Comparison of ENCODE assay signal across 15 cellular contexts in genomic region chr4:89173336-89174090, GRCh38.
"Had no signal": no experiment of that assay in that cellular context is flagged by ENCODE, and none has a peak within 500 bp of the region (broad histone marks: within the 10 kb centered on the region; RNA-seq: fewer than 3 reads in every experiment).

No MANE protein-coding gene starts in this region.

- H3K27me3 ChIP-seq: esophagus muscularis mucosa, tibial nerve had no signal

- H3K4me3 Mint-ChIP-seq: activated naive CD8-positive, alpha-beta T cell treated with anti-CD3 and anti-CD28 coated beads, Interleukin-2, amount 10 ng/mL, durations not matched to agents 7 days and 5 days; naive thymus-derived CD8-positive, alpha-beta T cell had no signal

- H3K4me3 ChIP-seq: esophagus muscularis mucosa, mucosa of descending colon, smooth muscle cell, tibial nerve had no signal

- FAIRE-seq: endometrium had no signal

- DNase-seq: activated CD4-positive, alpha-beta T cell treated with anti-CD3 and anti-CD28 coated beads, Interleukin-2, amount 50 U/mL, for 4 hours; activated gamma-delta T cell; activated naive CD8-positive, alpha-beta T cell treated with anti-CD3 and anti-CD28 coated beads, Interleukin-2, amount 10 ng/mL, durations not matched to agents 7 days and 5 days; activated T-cell treated with anti-CD3 and anti-CD28 coated beads, Interleukin-2, amount 50 U/mL, for 48 hours; anterior cingulate cortex; glutamatergic neuron; left cardiac atrium; mucosa of descending colon; naive thymus-derived CD8-positive, alpha-beta T cell; nucleus accumbens; right cardiac atrium had no signal

- H3K27ac Mint-ChIP-seq: activated naive CD8-positive, alpha-beta T cell treated with anti-CD3 and anti-CD28 coated beads, Interleukin-2, amount 10 ng/mL, durations not matched to agents 7 days and 5 days; naive thymus-derived CD8-positive, alpha-beta T cell had no signal

- H3K9me3 ChIP-seq: esophagus muscularis mucosa, mucosa of descending colon, tibial nerve had no signal

- H3K9me3 Mint-ChIP-seq: activated naive CD8-positive, alpha-beta T cell treated with anti-CD3 and anti-CD28 coated beads, Interleukin-2, amount 10 ng/mL, durations not matched to agents 7 days and 5 days; naive thymus-derived CD8-positive, alpha-beta T cell had no signal

- H3K4me1 Mint-ChIP-seq: activated naive CD8-positive, alpha-beta T cell treated with anti-CD3 and anti-CD28 coated beads, Interleukin-2, amount 10 ng/mL, durations not matched to agents 7 days and 5 days; naive thymus-derived CD8-positive, alpha-beta T cell had no signal

- H3K27ac ChIP-seq: esophagus muscularis mucosa, tibial nerve had no signal

- H3K36me3 ChIP-seq: esophagus muscularis mucosa, tibial nerve had no signal

- ATAC-seq: left cardiac atrium; mucosa of descending colon; naive thymus-derived CD8-positive, alpha-beta T cell; right cardiac atrium had no signal

- H3K36me3 Mint-ChIP-seq: activated naive CD8-positive, alpha-beta T cell treated with anti-CD3 and anti-CD28 coated beads, Interleukin-2, amount 10 ng/mL, durations not matched to agents 7 days and 5 days; naive thymus-derived CD8-positive, alpha-beta T cell had no signal

- H3K4me2 ChIP-seq: smooth muscle cell had no signal
